9 cellular contexts compared by ENCODE assay signal in genomic region chr4:129344058-129344457, GRCh38.
A peak's percentile ranks its signal among the peaks of the same experiment; 100 is the strongest.
DNase-seq lines count a peak whose midpoint lies in the region; ATAC-seq and TF ChIP-seq lines count a peak whose summit lies in the region.
"Had no signal": no experiment of that assay in that cellular context is flagged by ENCODE, and none has a peak within 500 bp of the region (broad histone marks: within the 10 kb centered on the region; RNA-seq: fewer than 3 reads in every experiment).

No MANE protein-coding gene starts in this region.

- H3K9me3 ChIP-seq in WERI-Rb-1 (ENCODE audit: severe bottlenecking) (no peaks in the 10 kb centered on the region), upper lobe of right lung (no peaks in the 10 kb centered on the region)

- ATAC-seq in GM18517 (IDR thresholded peaks at IDR 0.05; ENCODE audit: unreplicated experiment) (peak; percentile 74), upper lobe of right lung (peak; percentile 85), natural killer cell (no peak)

- H3K27me3 ChIP-seq in WERI-Rb-1 (ENCODE audit: insufficient read depth, low read depth, severe bottlenecking) (no peaks in the 10 kb centered on the region), upper lobe of right lung (no peaks in the 10 kb centered on the region)

- peak; percentile 19 for DNase-seq in LNCaP clone FGC (ENCODE audit: low read depth)
- DNase-seq in WERI-Rb-1, result peak; percentile 32
- DNase-seq in iPS-NIHi7 (ENCODE audit: extremely low spot score), result peak; percentile 37
- DNase-seq in upper lobe of right lung, result no peak
- no peak for DNase-seq in stimulated activated CD4-positive, alpha-beta T cell treated with anti-CD3 and anti-CD28 coated beads, Interleukin-1b, Interleukin-23, amount 100 ng/mL, for 48 hours
- DNase-seq in natural killer cell, result no peak

- intact Hi-C loops in upper lobe of right lung (cut with DNase I) (no loop called here), natural killer cell (cut with micrococcal nuclease) (no loop called here)

- H3K4me1 ChIP-seq in upper lobe of right lung, result no peaks in the 10 kb centered on the region

- TF ChIP-seq CTCF in C4-2B (conservative IDR thresholded peaks at IDR 0.05) (peak; percentile 81), LNCaP clone FGC (IDR thresholded peaks at IDR 0.05; ENCODE audit: control insufficient read depth, extremely low read depth, insufficient read depth) (peak; percentile 84), WERI-Rb-1 (IDR thresholded peaks at IDR 0.05; ENCODE audit: low read depth, low read length) (peak; percentile 68), upper lobe of right lung (IDR thresholded peaks at IDR 0.05) (peak; percentile 71), natural killer cell (IDR thresholded peaks at IDR 0.05) (no peak)

- no peak overlapping the region for H3K4me3 Mint-ChIP-seq in natural killer cell
- H3K4me3 Mint-ChIP-seq: immature natural killer cell had no signal

- no peaks in the 10 kb centered on the region for H3K4me1 Mint-ChIP-seq in natural killer cell

- no peaks in the 10 kb centered on the region for H3K36me3 Mint-ChIP-seq in natural killer cell
- H3K36me3 Mint-ChIP-seq: immature natural killer cell had no signal

- H3K36me3 ChIP-seq in WERI-Rb-1 (no peaks in the 10 kb centered on the region), upper lobe of right lung (no peaks in the 10 kb centered on the region)

- H3K27me3 Mint-ChIP-seq in natural killer cell (ENCODE audit: low read depth in 2 of 2), result no peaks in the 10 kb centered on the region

- H3K9me3 Mint-ChIP-seq in natural killer cell, result no peaks in the 10 kb centered on the region

- H3K4me3 ChIP-seq in LNCaP clone FGC (ENCODE audit: low read depth, low read length) (no peak overlapping the region), WERI-Rb-1 (ENCODE audit: low read depth, low read length) (no peak overlapping the region), upper lobe of right lung (no peak overlapping the region)

- H3K27ac ChIP-seq in C4-2B (no peak overlapping the region), WERI-Rb-1 (no peak overlapping the region), upper lobe of right lung (no peak overlapping the region)

- no peak overlapping the region for H3K27ac Mint-ChIP-seq in natural killer cell
- H3K27ac Mint-ChIP-seq: immature natural killer cell had no signal

Comparison
In these comparisons a context has a peak if more than half of its experiments do, and no peak if none do; other contexts are left out.
1. ATAC-seq: peak in GM18517 (single experiment) and upper lobe of right lung (single experiment); none in natural killer cell (0 of 3).
2. DNase-seq: peak in LNCaP clone FGC (single experiment), WERI-Rb-1 (single experiment) and iPS-NIHi7 (single experiment); none in upper lobe of right lung (single experiment), stimulated activated CD4-positive, alpha-beta T cell treated with anti-CD3 and anti-CD28 coated beads, Interleukin-1b, Interleukin-23, amount 100 ng/mL, for 48 hours (single experiment) and natural killer cell (single experiment).